Comparison of ENCODE assay signal across 10 cellular contexts in the genomic region with DNA sequence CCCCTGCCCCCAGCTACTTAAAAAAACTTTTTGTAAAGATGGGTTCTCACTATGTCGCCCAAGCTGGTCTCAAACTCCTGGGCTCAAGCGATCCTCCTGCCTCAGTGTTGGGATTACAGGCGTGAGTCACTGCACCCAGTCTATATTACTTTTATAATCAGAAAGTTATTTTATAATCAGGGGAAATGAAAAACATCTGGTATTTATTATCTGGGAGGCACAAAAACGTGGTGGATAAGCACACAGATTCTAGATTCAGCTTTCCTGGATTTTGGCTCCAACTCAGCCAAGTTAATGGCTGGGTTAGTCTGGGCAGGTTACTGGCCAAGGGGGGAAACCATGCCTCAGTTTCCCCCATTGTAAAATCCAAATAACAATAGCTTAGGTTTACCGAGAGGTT. TPM values are rescaled to one million over a fixed set of nuclear protein-coding genes. Genes with fewer than 3 reads are reported as not detected.
DNase-seq lines count a peak whose midpoint lies in the region; ATAC-seq and TF ChIP-seq lines count a peak whose summit lies in the region.
"Had no signal": no experiment of that assay in that cellular context is flagged by ENCODE, and none has a peak within 500 bp of the region (broad histone marks: within the 10 kb centered on the region; RNA-seq: fewer than 3 reads in every experiment).

No MANE protein-coding gene starts in this region.

- H3K27me3 Mint-ChIP-seq in CD8-positive, alpha-beta T cell (ENCODE audit: low read depth), result no peaks in the 10 kb centered on the region
- H3K27me3 Mint-ChIP-seq in WTC11 (ENCODE audit: low read depth), result peaks cover 22% of the 10 kb centered on the region
- H3K27me3 Mint-ChIP-seq: stimulated activated naive CD8-positive, alpha-beta T cell treated with anti-CD3 and anti-CD28 coated beads, Interleukin-15, Interleukin-2, amounts not matched to agents 100 ng/mL and 50 ng/mL, for 24 hours had no signal

- H3K27ac Mint-ChIP-seq in CD8-positive, alpha-beta T cell, result no peak overlapping the region
- no peak overlapping the region for H3K27ac Mint-ChIP-seq in WTC11

- peak overlapping the region; percentile 94 for H3K4me2 ChIP-seq in skeletal muscle satellite cell (ENCODE audit: low read length)

- POLR2A ChIA-PET in CD8-positive, alpha-beta T cell (lab: Charles Lee), result interaction anchor here (1.2 kb wide), 1 partner anchor 66 kb away, joined by 3 read pairs; no protein-coding TSS in a partner anchor
- POLR2A ChIA-PET in WTC11 (lab: Charles Lee), result no interaction called here

- H3K4me3 ChIP-seq in CD8-positive, alpha-beta T cell (ENCODE audit: low read depth, low read length), result peak overlapping the region; percentile 28
- peak overlapping the region; percentile 77 for H3K4me3 ChIP-seq in SK-N-MC
- peak overlapping the region; percentile 33 for H3K4me3 ChIP-seq in skeletal muscle satellite cell (ENCODE audit: low read length)

- peak overlapping the region; percentile 26 for H3K4me3 Mint-ChIP-seq in CD8-positive, alpha-beta T cell
- H3K4me3 Mint-ChIP-seq in WTC11, result no peak overlapping the region

- H3K36me3 Mint-ChIP-seq in CD8-positive, alpha-beta T cell, result no peaks in the 10 kb centered on the region
- no peaks in the 10 kb centered on the region for H3K36me3 Mint-ChIP-seq in WTC11

- peaks cover 14% of the 10 kb centered on the region for H3K4me1 Mint-ChIP-seq in CD8-positive, alpha-beta T cell (ENCODE audit: low read depth)
- peaks cover 4% of the 10 kb centered on the region for H3K4me1 Mint-ChIP-seq in WTC11

- peaks cover 10% of the 10 kb centered on the region for H3K4me1 ChIP-seq in CD8-positive, alpha-beta T cell (ENCODE audit: insufficient read depth, low read length)
- H3K4me1 ChIP-seq in skeletal muscle satellite cell (ENCODE audit: control insufficient read depth, insufficient read depth, low read length), result peaks cover 8% of the 10 kb centered on the region

- no peak for TF ChIP-seq CTCF in CD8-positive, alpha-beta T cell (IDR thresholded peaks at IDR 0.05)
- no peak for TF ChIP-seq CTCF in WTC11 (IDR thresholded peaks at IDR 0.05)

- no peaks in the 10 kb centered on the region for H3K9me3 Mint-ChIP-seq in CD8-positive, alpha-beta T cell
- H3K9me3 Mint-ChIP-seq in WTC11, result no peaks in the 10 kb centered on the region
- H3K9me3 Mint-ChIP-seq: stimulated activated naive CD8-positive, alpha-beta T cell treated with anti-CD3 and anti-CD28 coated beads, Interleukin-15, Interleukin-2, amounts not matched to agents 100 ng/mL and 50 ng/mL, for 24 hours had no signal

- CTCF ChIA-PET in CD8-positive, alpha-beta T cell (lab: Charles Lee), result interaction anchor here (0.5 to 1.8 kb wide), 15 partner anchors 8 to 225 kb away, joined by 3 to 6 read pairs (median 3); partner anchors contain the start of gene CDC37
- CTCF ChIA-PET in WTC11 (lab: Charles Lee), result interaction anchor here (0.5 to 2.1 kb wide), 18 partner anchors 9 to 380 kb away, joined by 3 to 28 read pairs (median 6); partner anchors contain the start of genes CDC37, ICAM1 and TMED1

- no peak for ATAC-seq in CD8-positive, alpha-beta T cell
- ATAC-seq in WTC11, result no peak

- H3K36me3 ChIP-seq in CD8-positive, alpha-beta T cell (ENCODE audit: insufficient read depth, low read length), result no peaks in the 10 kb centered on the region
- H3K36me3 ChIP-seq in SK-N-MC (ENCODE audit: insufficient read depth, low read length), result no peaks in the 10 kb centered on the region
- H3K36me3 ChIP-seq in skeletal muscle satellite cell (ENCODE audit: insufficient read depth, low read length), result no peaks in the 10 kb centered on the region
- H3K36me3 ChIP-seq: left lung had no signal

- H3K9me3 ChIP-seq in CD8-positive, alpha-beta T cell (ENCODE audit: low read length), result no peaks in the 10 kb centered on the region
- no peaks in the 10 kb centered on the region for H3K9me3 ChIP-seq in SK-N-MC (ENCODE audit: low read depth, low read length)
- H3K9me3 ChIP-seq in skeletal muscle satellite cell (replicated peaks; ENCODE audit: low read length), result no peaks in the 10 kb centered on the region
- H3K9me3 ChIP-seq: left lung had no signal

- no peaks in the 10 kb centered on the region for H3K27me3 ChIP-seq in CD8-positive, alpha-beta T cell (ENCODE audit: insufficient read depth, low read length)
- no peaks in the 10 kb centered on the region for H3K27me3 ChIP-seq in skeletal muscle satellite cell (ENCODE audit: control insufficient read depth, insufficient read depth, low read length)
- H3K27me3 ChIP-seq: left lung had no signal

- no peak overlapping the region for H3K27ac ChIP-seq in CD8-positive, alpha-beta T cell (ENCODE audit: low read depth, low read length)
- peak overlapping the region; percentile 98 for H3K27ac ChIP-seq in SK-N-MC
- H3K27ac ChIP-seq: left lung had no signal

- intact Hi-C loops in CD8-positive, alpha-beta T cell (cut with DNase I, micrococcal nuclease), result loop anchor here in 1 of 2 experiments (5.0 kb wide), 1 partner anchor 61 kb away; no protein-coding TSS in a partner anchor

- no peak for DNase-seq in CD8-positive, alpha-beta T cell
- DNase-seq in SK-N-MC (ENCODE audit: low read depth, low spot score) (peak; percentile 47), fibroblast of peridontal ligament (ENCODE audit: extremely low read depth) (peak; percentile 55), C1 segment of cervical spinal cord (lab: John Stamatoyannopoulos, UW) (no peak), WTC11 (ENCODE audit: low spot score) (no peak), retina (no peak), iPS-NIHi11 (ENCODE audit: low spot score) (no peak)

- H3K9ac ChIP-seq in SK-N-MC (ENCODE audit: insufficient read length) (peak overlapping the region; percentile 71), skeletal muscle satellite cell (ENCODE audit: low read depth, low read length) (no peak overlapping the region)

TF ChIP-seq in WTC11, 78 proteins besides CTCF, POLR2A, EP300 and RAD21 (continues in another document):
- TF ChIP-seq, protein P1, sequence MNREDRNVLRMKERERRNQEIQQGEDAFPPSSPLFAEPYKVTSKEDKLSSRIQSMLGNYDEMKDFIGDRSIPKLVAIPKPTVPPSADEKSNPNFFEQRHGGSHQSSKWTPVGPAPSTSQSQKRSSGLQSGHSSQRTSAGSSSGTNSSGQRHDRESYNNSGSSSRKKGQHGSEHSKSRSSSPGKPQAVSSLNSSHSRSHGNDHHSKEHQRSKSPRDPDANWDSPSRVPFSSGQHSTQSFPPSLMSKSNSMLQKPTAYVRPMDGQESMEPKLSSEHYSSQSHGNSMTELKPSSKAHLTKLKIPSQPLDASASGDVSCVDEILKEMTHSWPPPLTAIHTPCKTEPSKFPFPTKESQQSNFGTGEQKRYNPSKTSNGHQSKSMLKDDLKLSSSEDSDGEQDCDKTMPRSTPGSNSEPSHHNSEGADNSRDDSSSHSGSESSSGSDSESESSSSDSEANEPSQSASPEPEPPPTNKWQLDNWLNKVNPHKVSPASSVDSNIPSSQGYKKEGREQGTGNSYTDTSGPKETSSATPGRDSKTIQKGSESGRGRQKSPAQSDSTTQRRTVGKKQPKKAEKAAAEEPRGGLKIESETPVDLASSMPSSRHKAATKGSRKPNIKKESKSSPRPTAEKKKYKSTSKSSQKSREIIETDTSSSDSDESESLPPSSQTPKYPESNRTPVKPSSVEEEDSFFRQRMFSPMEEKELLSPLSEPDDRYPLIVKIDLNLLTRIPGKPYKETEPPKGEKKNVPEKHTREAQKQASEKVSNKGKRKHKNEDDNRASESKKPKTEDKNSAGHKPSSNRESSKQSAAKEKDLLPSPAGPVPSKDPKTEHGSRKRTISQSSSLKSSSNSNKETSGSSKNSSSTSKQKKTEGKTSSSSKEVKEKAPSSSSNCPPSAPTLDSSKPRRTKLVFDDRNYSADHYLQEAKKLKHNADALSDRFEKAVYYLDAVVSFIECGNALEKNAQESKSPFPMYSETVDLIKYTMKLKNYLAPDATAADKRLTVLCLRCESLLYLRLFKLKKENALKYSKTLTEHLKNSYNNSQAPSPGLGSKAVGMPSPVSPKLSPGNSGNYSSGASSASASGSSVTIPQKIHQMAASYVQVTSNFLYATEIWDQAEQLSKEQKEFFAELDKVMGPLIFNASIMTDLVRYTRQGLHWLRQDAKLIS (CRISPR knock-in tag; IDR thresholded peaks at IDR 0.05; ENCODE audit: borderline replicate concordance), result no peak
- TF ChIP-seq ELF4 (CRISPR knock-in tag; IDR thresholded peaks at IDR 0.05; ENCODE audit: low read depth), result no peak
- TF ChIP-seq OVOL2 (CRISPR knock-in tag; IDR thresholded peaks at IDR 0.05; ENCODE audit: borderline replicate concordance), result no peak
- TF ChIP-seq, protein P2, sequence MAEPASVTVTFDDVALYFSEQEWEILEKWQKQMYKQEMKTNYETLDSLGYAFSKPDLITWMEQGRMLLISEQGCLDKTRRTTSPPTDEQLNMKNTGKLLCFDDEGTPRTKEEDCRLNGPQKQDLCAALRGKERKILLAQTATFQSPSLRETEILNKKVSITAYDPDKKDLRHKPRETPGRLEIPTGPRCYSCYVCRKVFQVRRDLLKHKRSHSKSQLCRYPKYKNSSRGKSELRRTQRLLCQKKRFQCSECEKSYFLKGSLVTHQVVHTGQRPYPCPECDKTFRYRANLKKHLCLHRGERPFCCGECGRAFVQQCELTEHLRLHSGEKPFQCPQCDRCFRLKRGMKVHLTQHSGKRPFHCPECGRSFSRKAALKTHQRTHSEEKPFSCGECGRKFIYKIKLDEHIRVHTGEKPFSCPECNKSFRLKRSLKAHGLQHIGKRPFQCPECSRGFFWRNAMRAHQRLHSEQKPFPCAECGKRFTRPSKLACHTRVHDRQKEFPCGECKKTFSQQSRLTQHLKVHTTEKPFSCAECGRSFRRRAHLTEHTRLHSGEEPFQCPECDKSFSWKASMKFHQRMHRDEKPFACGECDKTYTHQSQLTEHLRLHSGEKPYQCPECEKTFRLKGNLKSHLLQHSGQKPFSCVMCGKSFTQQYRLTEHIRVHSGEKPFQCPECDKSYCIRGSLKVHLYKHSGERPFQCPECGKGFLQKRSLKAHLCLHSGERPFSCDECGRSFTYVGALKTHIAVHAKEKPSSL (CRISPR knock-in tag; conservative IDR thresholded peaks at IDR 0.05), result no peak
- TF ChIP-seq ZNF263 (CRISPR knock-in tag; IDR thresholded peaks at IDR 0.05; ENCODE audit: low read depth), result no peak
- TF ChIP-seq ZNF423 (CRISPR knock-in tag; IDR thresholded peaks at IDR 0.05), result no peak
- no peak for TF ChIP-seq SMAD4 (CRISPR knock-in tag; IDR thresholded peaks at IDR 0.05)
- TF ChIP-seq FOXJ3 (CRISPR knock-in tag; IDR thresholded peaks at IDR 0.05; ENCODE audit: borderline replicate concordance), result no peak

RNA-seq across cellular contexts. Expression of gene KEAP1, which starts 24.7 kb away (rescaled TPM):
- 10 to 100 TPM; 13.1 to 13.7 TPM for total RNA-seq in CD8-positive, alpha-beta T cell
- total RNA-seq in skeletal muscle satellite cell (2012; rRNA removed), result 50.4 and 55.0 TPM in 2 replicates
- 65.1 to 74.9 TPM (median 68.7 TPM) in 3 replicates for total RNA-seq in WTC11 (2021)

RNA-seq across cellular contexts. Expression of gene S1PR5, which starts 38.8 kb away (rescaled TPM):
- total RNA-seq in CD8-positive, alpha-beta T cell, result 10 to 100 TPM; 21.6 to 22.5 TPM
- total RNA-seq in skeletal muscle satellite cell (2012; rRNA removed), result 0.25 TPM in 1 of 2 replicates, not detected in the other
- total RNA-seq in WTC11 (2021), result 3.8 to 5.4 TPM (median 4.1 TPM) in 3 replicates

RNA-seq across cellular contexts. Expression of gene PDE4A, which starts 58.1 kb away (rescaled TPM):
- total RNA-seq in CD8-positive, alpha-beta T cell, result 10 to 100 TPM; 21.1 to 23.6 TPM
- 3.5 and 5.6 TPM in 2 replicates for total RNA-seq in skeletal muscle satellite cell (2012; rRNA removed)
- total RNA-seq in WTC11 (2021), result 5.3 to 5.9 TPM (median 5.8 TPM) in 3 replicates

Comparison
In these comparisons a context has a peak if more than half of its experiments do, and no peak if none do; other contexts are left out.
1. DNase-seq: peak in SK-N-MC (single experiment) and fibroblast of peridontal ligament (single experiment); none in CD8-positive, alpha-beta T cell (0 of 7), C1 segment of cervical spinal cord (0 of 14), WTC11 (single experiment), retina (single experiment) and iPS-NIHi11 (single experiment).
2. Peak in every context shown above with its lines, with median percentiles within 50 percentile points of each other: H3K4me3 ChIP-seq.